ENCODE assay signal across 8 cellular contexts in genomic region chr6:158213925-158214674, GRCh38.
DNase-seq lines count a peak whose midpoint lies in the region; ATAC-seq and TF ChIP-seq lines count a peak whose summit lies in the region.

No MANE protein-coding gene starts in this region.

- TF ChIP-seq CTCF in 22Rv1 (IDR thresholded peaks at IDR 0.05) (peak; percentile 89), GM12875 (IDR thresholded peaks at IDR 0.05; ENCODE audit: borderline replicate concordance, insufficient read depth, low read depth, low read length) (peak; percentile 71), astrocyte of the cerebellum (IDR thresholded peaks at IDR 0.05; ENCODE audit: low read depth, low read length, missing control alignments) (peak; percentile 74)

- ATAC-seq in HG02759 (IDR thresholded peaks at IDR 0.05; ENCODE audit: unreplicated experiment): peak; percentile 97

- H3K27ac ChIP-seq in 22Rv1: no peak overlapping the region

- in situ Hi-C loops in astrocyte of the cerebellum (cut with HindIII; ENCODE audit: low sequenced_read_pairs): no loop called here

- no peak overlapping the region for H3K4me3 ChIP-seq in GM12875 (ENCODE audit: low read depth, low read length)
- no peak overlapping the region for H3K4me3 ChIP-seq in astrocyte of the cerebellum (ENCODE audit: low read depth, low read length)

- peak; percentile 86 for DNase-seq in NCI-H1105 treated with DMSO at 0.1 percent for 48 hours (lab: John Stamatoyannopoulos, UW)
- peak; percentile 84 for DNase-seq in SKM-1 treated with dmso at 0.1 percent for 144 hours (lab: John Stamatoyannopoulos, UW; ENCODE audit: unreplicated experiment)
- peak; percentile 72 for DNase-seq in astrocyte of the cerebellum (ENCODE audit: low read depth)
- peak; percentile 69 for DNase-seq in iPS-NIHi11 (ENCODE audit: low spot score)
- DNase-seq in stimulated activated CD4-positive, alpha-beta T cell treated with anti-CD3 and anti-CD28 coated beads, Interleukin-12 subunit alpha, Interleukin-12 subunit beta, amount 100 ng/mL, for 48 hours (ENCODE audit: low read depth in 2 of 3, low spot score in 1 of 3): peak in 2 of 3 donors; percentile 33 to 60
